In the genomic region with DNA sequence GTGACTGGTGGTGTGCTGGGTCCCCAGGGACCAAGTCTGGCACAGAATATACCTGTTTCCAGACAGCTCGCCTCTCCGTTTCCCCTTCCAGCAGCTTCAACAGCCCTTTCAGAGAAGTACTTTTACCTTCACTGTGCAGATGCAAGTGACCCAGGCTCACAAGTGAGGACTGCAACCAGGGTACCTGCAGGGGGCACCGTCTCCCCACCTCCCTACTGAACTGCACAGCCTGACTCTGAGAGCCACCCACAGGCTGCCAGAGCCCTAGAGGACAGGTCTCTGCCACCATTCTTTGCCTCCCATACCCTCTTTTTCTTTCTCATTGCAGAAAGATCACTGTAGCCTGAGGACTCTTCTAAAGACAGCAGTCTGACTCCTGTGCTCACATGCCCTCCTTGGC, we compare ENCODE assay signal across 9 cellular contexts. TPM values are rescaled to one million over a fixed set of nuclear protein-coding genes. Genes with fewer than 3 reads are reported as not detected.
DNase-seq lines count a peak whose midpoint lies in the region; ATAC-seq and TF ChIP-seq lines count a peak whose summit lies in the region.
"Had no signal": no experiment of that assay in that cellular context is flagged by ENCODE, and none has a peak within 500 bp of the region (broad histone marks: within the 10 kb centered on the region; RNA-seq: fewer than 3 reads in every experiment).

No MANE protein-coding gene starts in this region.

- RAD21 ChIA-PET in HCT116 (lab: Charles Lee; ENCODE audit: low non-redundant PET in 1 of 2, low total read pairs in 2 of 2, uncharacterized antibody in 2 of 2, unreplicated experiment in 2 of 2), result no interaction called here

- TF ChIP-seq POLR2A in HCT116 (IDR thresholded peaks at IDR 0.05; ENCODE audit: borderline replicate concordance, extremely low read depth, insufficient read depth, insufficient read length) (no peak), stomach (IDR thresholded peaks at IDR 0.05) (no peak)

- peak; percentile 55 for TF ChIP-seq RAD21 in HCT116 (IDR thresholded peaks at IDR 0.05; ENCODE audit: low read depth)

- H2AFZ ChIP-seq in HCT116 (ENCODE audit: low read depth, low read length, poor library complexity, severe bottlenecking) (no peak overlapping the region), SU-DHL-6 (ENCODE audit: low read depth, low read length, severe bottlenecking) (no peak overlapping the region)

- H3K4me3 ChIP-seq in DOHH2 (ENCODE audit: low read length) (no peak overlapping the region), HCT116 (replicated peaks in 1 of 2; ENCODE audit: low read depth in 1 of 2, low read length in 2 of 2) (no peak overlapping the region), SU-DHL-6 (ENCODE audit: insufficient read depth, low read length, poor library complexity, severe bottlenecking) (no peak overlapping the region), stomach (no peak overlapping the region)

- no peak overlapping the region for H3K9ac ChIP-seq in HCT116 (ENCODE audit: low read length)
- no peak overlapping the region for H3K9ac ChIP-seq in SU-DHL-6 (ENCODE audit: low read length)

- H3K9me3 ChIP-seq in DOHH2 (ENCODE audit: control insufficient read depth, insufficient read depth, low read length) (no peaks in the 10 kb centered on the region), HCT116 (ENCODE audit: control insufficient read depth in 1 of 2, insufficient read depth in 1 of 2, low read depth in 1 of 2, low read length in 2 of 2) (no peaks in the 10 kb centered on the region), SU-DHL-6 (ENCODE audit: insufficient read depth, low read length) (no peaks in the 10 kb centered on the region), stomach (no peaks in the 10 kb centered on the region)

- peak; percentile 90 for ATAC-seq in HCT116
- ATAC-seq in left colon, result peak; percentile 59
- ATAC-seq in activated CD4-positive, CD25-positive, alpha-beta regulatory T cell treated with anti-CD3 and anti-CD28 coated beads, Interleukin-2, amount 50 U/mL, for 24 hours, result no peak

- TF ChIP-seq CTCF in DOHH2 (IDR thresholded peaks at IDR 0.05; ENCODE audit: low read depth, low read length, poor library complexity, severe bottlenecking), result peak; percentile 64
- peak; percentile 57 to 71 (median 62); a peak in 5 of 6 replicates for TF ChIP-seq CTCF in HCT116 (IDR thresholded peaks at IDR 0.05 in 2 of 3, conservative IDR thresholded peaks at IDR 0.05 in 1 of 3; ENCODE audit: borderline replicate concordance in 1 of 3, insufficient read depth in 1 of 3, low read depth in 2 of 3, low read length in 2 of 3)
- peak; percentile 39 for TF ChIP-seq CTCF in SU-DHL-6 (IDR thresholded peaks at IDR 0.05; ENCODE audit: insufficient read depth, low read length, poor library complexity, severe bottlenecking)
- TF ChIP-seq CTCF in stomach (IDR thresholded peaks at IDR 0.05), result no peak

- H3K4me1 ChIP-seq in DOHH2 (ENCODE audit: control insufficient read depth, low read length) (no peaks in the 10 kb centered on the region), HCT116 (ENCODE audit: control insufficient read depth in 1 of 2, insufficient read depth in 2 of 2, low read length in 2 of 2) (peaks cover 16% of the 10 kb centered on the region in 2 experiments; a peak in 3 of 4 replicates), stomach (peaks cover 0 to 10% (median 4%) of the 10 kb centered on the region in 4 donors)

- 55 to 77% (median 63%) methylated on average over 3 of the region's 3 CpGs for WGBS in stomach, 5 donors

- intact Hi-C loops in HCT116 (cut with micrococcal nuclease), result loop anchor here (5.0 kb wide), 1 partner anchor 318 kb away; no protein-coding TSS in a partner anchor
- intact Hi-C loops in left colon (cut with DNase I, micrococcal nuclease), result loop anchor here (10.0 kb wide), 2 partner anchors 205 to 335 kb away; no protein-coding TSS in a partner anchor
- intact Hi-C loops in stomach (cut with DNase I; ENCODE audit: low total_unique reads), result no loop called here

- H3K79me2 ChIP-seq in DOHH2 (ENCODE audit: control insufficient read depth, low read length), result no peaks in the 10 kb centered on the region
- H3K79me2 ChIP-seq in HCT116 (ENCODE audit: insufficient read depth, low read length), result no peaks in the 10 kb centered on the region
- no peaks in the 10 kb centered on the region for H3K79me2 ChIP-seq in SU-DHL-6 (ENCODE audit: insufficient read depth, low read length)

- POLR2A ChIA-PET in HCT116 (lab: Charles Lee), result no interaction called here

- peak; percentile 15 for DNase-seq in HCT116 (ENCODE audit: low read depth, low spot score)
- peak in 1 of 2 donors; percentile 23 for DNase-seq in left colon
- no peak for DNase-seq in NCI-H187 treated with DMSO at 0.1 percent for 48 hours (lab: John Stamatoyannopoulos, UW)
- DNase-seq in stomach, result no peak
- DNase-seq: activated naive CD4-positive, alpha-beta T cell treated with anti-CD3 and anti-CD28 coated beads, Interleukin-2, amount 50 U/mL, for 16 hours had no signal

- no peaks in the 10 kb centered on the region for H3F3A ChIP-seq in DOHH2 (ENCODE audit: control insufficient read depth, insufficient read depth)
- no peaks in the 10 kb centered on the region for H3F3A ChIP-seq in SU-DHL-6 (ENCODE audit: insufficient read depth)

- no peak overlapping the region for H3K4me2 ChIP-seq in DOHH2 (ENCODE audit: low read length)
- H3K4me2 ChIP-seq in HCT116 (ENCODE audit: low read length), result peak overlapping the region; percentile 48
- H3K4me2 ChIP-seq in SU-DHL-6 (ENCODE audit: low read depth, low read length, poor library complexity, severe bottlenecking), result no peak overlapping the region

- H3K27me3 ChIP-seq in DOHH2 (ENCODE audit: control insufficient read depth, low read length) (0 out of 2 replicates have a peak, but pooled peaks cover 5% of the 10 kb centered on the region), HCT116 (ENCODE audit: insufficient read depth, low read length) (no peaks in the 10 kb centered on the region; the same call in 1 of the 2 replicates), SU-DHL-6 (ENCODE audit: low read length) (no peaks in the 10 kb centered on the region), stomach (peaks cover 0 to 15% (median 7%) of the 10 kb centered on the region in 3 donors)

- TF ChIP-seq EP300 in stomach (IDR thresholded peaks at IDR 0.05), result no peak

- CTCF ChIA-PET in HCT116 (lab: Charles Lee), result interaction anchor here (1.0 to 2.4 kb wide), 2 partner anchors 186 to 314 kb away, joined by 3 to 9 read pairs; no protein-coding TSS in a partner anchor

- no peaks in the 10 kb centered on the region for H3K9me2 ChIP-seq in DOHH2 (replicated peaks; ENCODE audit: control insufficient read depth, low read length)
- H3K9me2 ChIP-seq in HCT116 (ENCODE audit: insufficient read depth), result no peaks in the 10 kb centered on the region
- no peaks in the 10 kb centered on the region for H3K9me2 ChIP-seq in SU-DHL-6 (replicated peaks; ENCODE audit: insufficient read depth, low read length)

- BruUV-seq in HCT116 (replicated peaks; lab: Mats Ljungman, UMichigan), result no TSS peak

- H3K27ac ChIP-seq in DOHH2 (ENCODE audit: low read depth, low read length) (no peak overlapping the region), HCT116 (ENCODE audit: low read depth, low read length) (no peak overlapping the region), SU-DHL-6 (ENCODE audit: low read depth, low read length) (no peak overlapping the region), stomach (no peak overlapping the region)
- H3K27ac ChIP-seq: HL-60 had no signal

- H4K20me1 ChIP-seq in DOHH2 (ENCODE audit: control insufficient read depth, insufficient read depth, low read depth, low read length) (no peaks in the 10 kb centered on the region), HCT116 (ENCODE audit: insufficient read depth) (no peaks in the 10 kb centered on the region), SU-DHL-6 (ENCODE audit: low read depth, low read length) (no peaks in the 10 kb centered on the region)

- H3K36me3 ChIP-seq in DOHH2 (ENCODE audit: control insufficient read depth, low read length) (no peaks in the 10 kb centered on the region), HCT116 (ENCODE audit: control insufficient read depth in 1 of 2, insufficient read depth in 2 of 2, low read length in 2 of 2) (no peaks in the 10 kb centered on the region), SU-DHL-6 (ENCODE audit: low read length) (no peaks in the 10 kb centered on the region), stomach (no peaks in the 10 kb centered on the region)

TF ChIP-seq in HCT116, 20 proteins besides CTCF, POLR2A, EP300 and RAD21:
- TF ChIP-seq SIN3A (IDR thresholded peaks at IDR 0.05; ENCODE audit: low read depth), result no peak
- TF ChIP-seq, protein P1, sequence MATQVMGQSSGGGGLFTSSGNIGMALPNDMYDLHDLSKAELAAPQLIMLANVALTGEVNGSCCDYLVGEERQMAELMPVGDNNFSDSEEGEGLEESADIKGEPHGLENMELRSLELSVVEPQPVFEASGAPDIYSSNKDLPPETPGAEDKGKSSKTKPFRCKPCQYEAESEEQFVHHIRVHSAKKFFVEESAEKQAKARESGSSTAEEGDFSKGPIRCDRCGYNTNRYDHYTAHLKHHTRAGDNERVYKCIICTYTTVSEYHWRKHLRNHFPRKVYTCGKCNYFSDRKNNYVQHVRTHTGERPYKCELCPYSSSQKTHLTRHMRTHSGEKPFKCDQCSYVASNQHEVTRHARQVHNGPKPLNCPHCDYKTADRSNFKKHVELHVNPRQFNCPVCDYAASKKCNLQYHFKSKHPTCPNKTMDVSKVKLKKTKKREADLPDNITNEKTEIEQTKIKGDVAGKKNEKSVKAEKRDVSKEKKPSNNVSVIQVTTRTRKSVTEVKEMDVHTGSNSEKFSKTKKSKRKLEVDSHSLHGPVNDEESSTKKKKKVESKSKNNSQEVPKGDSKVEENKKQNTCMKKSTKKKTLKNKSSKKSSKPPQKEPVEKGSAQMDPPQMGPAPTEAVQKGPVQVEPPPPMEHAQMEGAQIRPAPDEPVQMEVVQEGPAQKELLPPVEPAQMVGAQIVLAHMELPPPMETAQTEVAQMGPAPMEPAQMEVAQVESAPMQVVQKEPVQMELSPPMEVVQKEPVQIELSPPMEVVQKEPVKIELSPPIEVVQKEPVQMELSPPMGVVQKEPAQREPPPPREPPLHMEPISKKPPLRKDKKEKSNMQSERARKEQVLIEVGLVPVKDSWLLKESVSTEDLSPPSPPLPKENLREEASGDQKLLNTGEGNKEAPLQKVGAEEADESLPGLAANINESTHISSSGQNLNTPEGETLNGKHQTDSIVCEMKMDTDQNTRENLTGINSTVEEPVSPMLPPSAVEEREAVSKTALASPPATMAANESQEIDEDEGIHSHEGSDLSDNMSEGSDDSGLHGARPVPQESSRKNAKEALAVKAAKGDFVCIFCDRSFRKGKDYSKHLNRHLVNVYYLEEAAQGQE (IDR thresholded peaks at IDR 0.05; ENCODE audit: low read depth), result no peak

RNA-seq across cellular contexts. Expression of a gene that starts 15.4 kb away (rescaled TPM):
- total RNA-seq in HCT116 (2021; ENCODE audit: unreplicated experiment) (not detected), left colon (not detected), stomach (not detected)
- not detected in 2 replicates for polyA plus RNA-seq in HCT116 (2012)
- polyA plus RNA-seq in stomach, result not detected

RNA-seq across cellular contexts. Expression of a gene that starts 45.8 kb away (rescaled TPM):
- 2.8 TPM for total RNA-seq in HCT116 (2021; ENCODE audit: unreplicated experiment)
- polyA plus RNA-seq in HCT116 (2012), result 1.1 and 2.0 TPM in 2 replicates
- total RNA-seq in left colon, result 1 to 10 TPM; 2.8 to 3.7 TPM
- total RNA-seq in stomach, result under 1 TPM in 1 of 5 donors, not detected in 4; 0.37 TPM
- polyA plus RNA-seq in stomach, result under 1 TPM in 1 of 3 donors, not detected in 2; 0.13 TPM

Comparison
In these comparisons a context has a peak if more than half of its experiments do, and no peak if none do; other contexts are left out.
1. CTCF ChIP-seq: peak in DOHH2 (single experiment), HCT116 (3 of 3) and SU-DHL-6 (single experiment); none in stomach (0 of 7).
2. ATAC-seq: peak in HCT116 (single experiment) and left colon (single experiment); none in activated CD4-positive, CD25-positive, alpha-beta regulatory T cell treated with anti-CD3 and anti-CD28 coated beads, Interleukin-2, amount 50 U/mL, for 24 hours (0 of 2).